13 cellular contexts compared by ENCODE assay signal in the genomic region with DNA sequence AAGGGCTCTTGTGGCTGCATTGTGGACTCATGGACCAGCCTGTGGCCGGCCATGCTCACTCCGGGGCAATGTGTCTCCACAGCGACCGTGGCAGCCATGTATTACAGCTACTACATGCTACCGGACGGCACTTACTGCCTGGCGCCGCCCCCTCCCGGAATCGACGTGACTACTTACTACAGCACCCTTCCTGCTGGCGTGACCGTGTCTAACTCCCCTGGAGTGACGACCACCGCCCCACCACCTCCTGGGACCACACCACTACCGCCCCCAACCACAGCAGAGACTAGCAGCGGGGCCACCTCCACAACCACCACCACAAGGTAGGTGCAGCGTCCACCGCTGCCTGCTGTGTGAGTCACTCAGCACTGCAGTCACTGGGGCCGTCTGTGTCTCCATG. TPM values are rescaled to one million over a fixed set of nuclear protein-coding genes. Genes with fewer than 3 reads are reported as not detected.
DNase-seq lines count a peak whose midpoint lies in the region; ATAC-seq and TF ChIP-seq lines count a peak whose summit lies in the region.
"Had no signal": no experiment of that assay in that cellular context is flagged by ENCODE, and none has a peak within 500 bp of the region (broad histone marks: within the 10 kb centered on the region; RNA-seq: fewer than 3 reads in every experiment).

No MANE protein-coding gene starts in this region.

- H3K27me3 ChIP-seq in adrenal gland: no peaks in the 10 kb centered on the region

- ATAC-seq in Right ventricle myocardium superior (ENCODE audit: poor library complexity) (no peak), WTC11 (no peak)
- no peak for ATAC-seq in stimulated activated naive B cell treated with anti-CD40 and anti-IgM and Interleukin-4, amounts not matched to agents 10 μg/mL and 1 μg/mL and 100 μg/mL, for 72 hours (replicated peaks)
- ATAC-seq: HCT116 had no signal

- H3K36me3 Mint-ChIP-seq in WTC11: peaks cover 59% of the 10 kb centered on the region
- H3K36me3 Mint-ChIP-seq in neural crest cell (ENCODE audit: low read depth): peaks cover 43% of the 10 kb centered on the region
- peaks cover 53 to 68% of the 10 kb centered on the region in 2 donors for H3K36me3 Mint-ChIP-seq in stimulated activated naive B cell treated with anti-CD40 and anti-IgM and Interleukin-4, amounts not matched to agents 10 μg/mL and 1 μg/mL and 100 μg/mL, for 72 hours

- intact Hi-C loops in cardiac septum (cut with DNase I): no loop called here
- intact Hi-C loops in Right ventricle myocardium superior (cut with DNase I): no loop called here
- intact Hi-C loops in adrenal gland (cut with DNase I): no loop called here

- H3K27me3 Mint-ChIP-seq in WTC11 (ENCODE audit: low read depth) (no peaks in the 10 kb centered on the region), neural crest cell (ENCODE audit: low read depth) (no peaks in the 10 kb centered on the region)
- no peaks in the 10 kb centered on the region for H3K27me3 Mint-ChIP-seq in stimulated activated naive B cell treated with anti-CD40 and anti-IgM and Interleukin-4, amounts not matched to agents 10 μg/mL and 1 μg/mL and 100 μg/mL, for 72 hours
- H3K27me3 Mint-ChIP-seq: CD4-positive, alpha-beta T cell had no signal

- H3K4me1 ChIP-seq in adrenal gland (replicated peaks in 1 of 2): no peaks in the 10 kb centered on the region
- H3K4me1 ChIP-seq: Caco-2 had no signal

- TF ChIP-seq CTCF in WTC11 (IDR thresholded peaks at IDR 0.05) (no peak), neural crest cell (conservative IDR thresholded peaks at IDR 0.05) (no peak), adrenal gland (IDR thresholded peaks at IDR 0.05) (no peak)

- no peak overlapping the region for H3K27ac ChIP-seq in adrenal gland
- H3K27ac ChIP-seq: C4-2B had no signal

- no peak overlapping the region for H3K4me3 ChIP-seq in adrenal gland

- TF ChIP-seq POLR2A in adrenal gland (IDR thresholded peaks at IDR 0.05): no peak

- no peaks in the 10 kb centered on the region for H3K9me3 Mint-ChIP-seq in WTC11
- no peaks in the 10 kb centered on the region for H3K9me3 Mint-ChIP-seq in neural crest cell
- no peaks in the 10 kb centered on the region for H3K9me3 Mint-ChIP-seq in stimulated activated naive B cell treated with anti-CD40 and anti-IgM and Interleukin-4, amounts not matched to agents 10 μg/mL and 1 μg/mL and 100 μg/mL, for 72 hours
- H3K9me3 Mint-ChIP-seq: CD4-positive, alpha-beta T cell; HFFc6 had no signal

- POLR2A ChIA-PET in WTC11 (lab: Charles Lee): no interaction called here

- DNase-seq in cardiac septum (ENCODE audit: low spot score) (peak; percentile 72), Right ventricle myocardium superior (no peak), WTC11 (ENCODE audit: low spot score) (no peak), neural crest cell (ENCODE audit: low read depth, low spot score) (no peak), AML-193 (lab: John Stamatoyannopoulos, UW) (no peak), adrenal gland (no peak)
- DNase-seq in stimulated activated naive B cell treated with anti-CD40 and anti-IgM and Interleukin-4, amounts not matched to agents 10 μg/mL and 1 μg/mL and 100 μg/mL, for 72 hours: no peak
- DNase-seq: ACHN; Caco-2; CD4-positive, alpha-beta T cell; HFFc6 had no signal

- CTCF ChIA-PET in WTC11 (lab: Charles Lee): interaction anchor here (0.5 to 2.7 kb wide), 6 partner anchors 12 to 76 kb away, joined by 3 to 16 read pairs (median 4); no protein-coding TSS in a partner anchor

- WGBS in adrenal gland, 4 donors: 87 to 97% (median 96%) methylated on average over 15 to 20 of the region's 20 CpGs

- no peak overlapping the region; the same call in 1 of the 2 replicates for H3K4me3 Mint-ChIP-seq in WTC11
- H3K4me3 Mint-ChIP-seq in neural crest cell: no peak overlapping the region
- no peak overlapping the region for H3K4me3 Mint-ChIP-seq in stimulated activated naive B cell treated with anti-CD40 and anti-IgM and Interleukin-4, amounts not matched to agents 10 μg/mL and 1 μg/mL and 100 μg/mL, for 72 hours
- H3K4me3 Mint-ChIP-seq: CD4-positive, alpha-beta T cell; HFFc6 had no signal

- peak overlapping the region; percentile 90 for H3K27ac Mint-ChIP-seq in WTC11
- peak overlapping the region; percentile 50 for H3K27ac Mint-ChIP-seq in neural crest cell (ENCODE audit: unreplicated experiment)
- H3K27ac Mint-ChIP-seq in stimulated activated naive B cell treated with anti-CD40 and anti-IgM and Interleukin-4, amounts not matched to agents 10 μg/mL and 1 μg/mL and 100 μg/mL, for 72 hours: peak overlapping the region; percentile 25
- H3K27ac Mint-ChIP-seq: CD4-positive, alpha-beta T cell; HFFc6 had no signal

- peaks cover 0 to 65% of the 10 kb centered on the region in 2 donors for H3K36me3 ChIP-seq in adrenal gland (replicated peaks in 1 of 2)

- H3K9me3 ChIP-seq in adrenal gland (replicated peaks in 1 of 3): no peaks in the 10 kb centered on the region
- H3K9me3 ChIP-seq: Caco-2 had no signal

- H3K4me1 Mint-ChIP-seq in WTC11: peaks cover 27% of the 10 kb centered on the region
- no peaks in the 10 kb centered on the region for H3K4me1 Mint-ChIP-seq in neural crest cell
- H3K4me1 Mint-ChIP-seq in stimulated activated naive B cell treated with anti-CD40 and anti-IgM and Interleukin-4, amounts not matched to agents 10 μg/mL and 1 μg/mL and 100 μg/mL, for 72 hours: peaks cover 6 to 7% of the 10 kb centered on the region in 2 donors

TF ChIP-seq in WTC11, 78 proteins besides CTCF, POLR2A, EP300 and RAD21:
- TF ChIP-seq KAT7 (CRISPR knock-in tag; IDR thresholded peaks at IDR 0.05; ENCODE audit: borderline replicate concordance) (no peak), ZNF317 (CRISPR knock-in tag; IDR thresholded peaks at IDR 0.05; ENCODE audit: borderline replicate concordance, low read depth) (no peak), JUN (CRISPR knock-in tag; IDR thresholded peaks at IDR 0.05) (no peak), TCF7 (CRISPR knock-in tag; IDR thresholded peaks at IDR 0.05; ENCODE audit: low read depth) (no peak), ZBTB21 (CRISPR knock-in tag; IDR thresholded peaks at IDR 0.05; ENCODE audit: borderline replicate concordance) (no peak), ATF6 (CRISPR knock-in tag; IDR thresholded peaks at IDR 0.05) (no peak), ZNF396 (CRISPR knock-in tag; IDR thresholded peaks at IDR 0.05; ENCODE audit: borderline replicate concordance) (no peak), HMGA2 (CRISPR knock-in tag; IDR thresholded peaks at IDR 0.05) (no peak)
- TF ChIP-seq, protein P1, sequence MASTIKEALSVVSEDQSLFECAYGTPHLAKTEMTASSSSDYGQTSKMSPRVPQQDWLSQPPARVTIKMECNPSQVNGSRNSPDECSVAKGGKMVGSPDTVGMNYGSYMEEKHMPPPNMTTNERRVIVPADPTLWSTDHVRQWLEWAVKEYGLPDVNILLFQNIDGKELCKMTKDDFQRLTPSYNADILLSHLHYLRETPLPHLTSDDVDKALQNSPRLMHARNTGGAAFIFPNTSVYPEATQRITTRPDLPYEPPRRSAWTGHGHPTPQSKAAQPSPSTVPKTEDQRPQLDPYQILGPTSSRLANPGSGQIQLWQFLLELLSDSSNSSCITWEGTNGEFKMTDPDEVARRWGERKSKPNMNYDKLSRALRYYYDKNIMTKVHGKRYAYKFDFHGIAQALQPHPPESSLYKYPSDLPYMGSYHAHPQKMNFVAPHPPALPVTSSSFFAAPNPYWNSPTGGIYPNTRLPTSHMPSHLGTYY (CRISPR knock-in tag; IDR thresholded peaks at IDR 0.05): no peak
- TF ChIP-seq, protein P2, sequence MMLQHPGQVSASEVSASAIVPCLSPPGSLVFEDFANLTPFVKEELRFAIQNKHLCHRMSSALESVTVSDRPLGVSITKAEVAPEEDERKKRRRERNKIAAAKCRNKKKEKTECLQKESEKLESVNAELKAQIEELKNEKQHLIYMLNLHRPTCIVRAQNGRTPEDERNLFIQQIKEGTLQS (CRISPR knock-in tag; conservative IDR thresholded peaks at IDR 0.05): no peak

RNA-seq across cellular contexts. Expression of gene SFSWAP, which starts 42.2 kb away (rescaled TPM):
- 20.9 TPM for total RNA-seq in cardiac septum
- 19.4 TPM for total RNA-seq in Right ventricle myocardium superior
- 59.4 to 76.3 TPM (median 63.4 TPM) in 3 replicates for total RNA-seq in WTC11 (2021)
- total RNA-seq in neural crest cell: 78.9 and 83.3 TPM in 2 replicates
- total RNA-seq in adrenal gland: 10 to 100 TPM; 14.0 to 38.4 (median 29.1) TPM
- 10 to 100 TPM; 20.9 to 94.0 (median 60.9) TPM for polyA plus RNA-seq in adrenal gland

Comparison
In these comparisons a context has a peak if more than half of its experiments do, and no peak if none do; other contexts are left out.
1. H3K27ac Mint-ChIP-seq: peak in every context shown above with its lines; median percentile 90 in WTC11; 50 in neural crest cell; 25 in stimulated activated naive B cell treated with anti-CD40 and anti-IgM and Interleukin-4, amounts not matched to agents 10 μg/mL and 1 μg/mL and 100 μg/mL, for 72 hours.